8 cellular contexts compared by ENCODE assay signal in genomic region chr1:233364695-233365539, GRCh38. TPM values are rescaled to one million over a fixed set of nuclear protein-coding genes. Genes with fewer than 3 reads are reported as not detected.
A peak's percentile ranks its signal among the peaks of the same experiment; 100 is the strongest.
DNase-seq lines count a peak whose midpoint lies in the region; ATAC-seq and TF ChIP-seq lines count a peak whose summit lies in the region.

No MANE protein-coding gene starts in this region.

- no peaks in the 10 kb centered on the region for H3K4me1 ChIP-seq in smooth muscle cell (ENCODE audit: low read depth)

- no peak overlapping the region for H3K4me3 ChIP-seq in epithelial cell of esophagus (ENCODE audit: low read length)
- no peak overlapping the region for H3K4me3 ChIP-seq in smooth muscle cell

- H3K9ac ChIP-seq in smooth muscle cell (ENCODE audit: low read depth) = no peak overlapping the region

- no peak for ATAC-seq in HG03159 (IDR thresholded peaks at IDR 0.05; ENCODE audit: unreplicated experiment)

- DNase-seq in NCI-H146 treated with DMSO at 0.1 percent for 48 hours (lab: John Stamatoyannopoulos, UW; ENCODE audit: unreplicated experiment) (peak; percentile 5), NCI-H146 (lab: John Stamatoyannopoulos, UW) (no peak), NCI-H2227 (lab: John Stamatoyannopoulos, UW; ENCODE audit: unreplicated experiment) (peak; percentile 59), epithelial cell of esophagus (ENCODE audit: low read depth) (peak; percentile 30), smooth muscle cell (lab: John Stamatoyannopoulos, UW; ENCODE audit: unreplicated experiment) (no peak), GDM1 (lab: John Stamatoyannopoulos, UW) (no peak)
- no peak for DNase-seq in activated CD4-positive, alpha-beta T cell treated with anti-CD3 and anti-CD28 coated beads for 48 hours

- no peak overlapping the region for H3K4me2 ChIP-seq in smooth muscle cell

- no peaks in the 10 kb centered on the region for H3F3A ChIP-seq in smooth muscle cell (ENCODE audit: low read depth)

- H2AFZ ChIP-seq in smooth muscle cell (ENCODE audit: low read depth) = no peak overlapping the region

- H3K27ac ChIP-seq in smooth muscle cell (ENCODE audit: low read depth) = no peak overlapping the region

- H3K36me3 ChIP-seq in smooth muscle cell (ENCODE audit: low read depth) = no peaks in the 10 kb centered on the region

- H3K79me2 ChIP-seq in smooth muscle cell (ENCODE audit: low read depth) = no peaks in the 10 kb centered on the region

- H3K27me3 ChIP-seq in smooth muscle cell (ENCODE audit: low read depth) = peaks cover 5% of the 10 kb centered on the region

- 75% methylated on average over 5 of the region's 5 CpGs for WGBS in smooth muscle cell (ENCODE audit: low lambda C conversion rate)

- TF ChIP-seq CTCF in epithelial cell of esophagus (IDR thresholded peaks at IDR 0.05; ENCODE audit: insufficient read depth, low read depth, low read length, missing control alignments) = peak; percentile 57
- TF ChIP-seq CTCF in smooth muscle cell (IDR thresholded peaks at IDR 0.05; ENCODE audit: borderline replicate concordance, insufficient read depth, poor library complexity, severe bottlenecking) = peak; percentile 81

- H4K20me1 ChIP-seq in smooth muscle cell (ENCODE audit: low read depth) = no peaks in the 10 kb centered on the region

- H3K9me3 ChIP-seq in smooth muscle cell (replicated peaks; ENCODE audit: low read depth) = no peaks in the 10 kb centered on the region

RNA-seq across cellular contexts. Expression of gene MAP3K21, which starts 37.4 kb away (rescaled TPM):
- total RNA-seq in smooth muscle cell = 2.2 and 2.4 TPM in 2 replicates
- 0.40 and 2.0 TPM in 2 replicates for polyA plus RNA-seq in smooth muscle cell

Comparison
In these comparisons a context has a peak if more than half of its experiments do, and no peak if none do; other contexts are left out.
1. DNase-seq: peak in NCI-H146 treated with DMSO at 0.1 percent for 48 hours (single experiment), NCI-H2227 (single experiment) and epithelial cell of esophagus (single experiment); none in NCI-H146 (single experiment), smooth muscle cell (single experiment), activated CD4-positive, alpha-beta T cell treated with anti-CD3 and anti-CD28 coated beads for 48 hours (single experiment) and GDM1 (single experiment).